In genomic region chr16:14062261-14062660, GRCh38 we compare ENCODE assay signal across 5 cellular contexts.
"Had no signal": no experiment of that assay in that cellular context is flagged by ENCODE, and none has a peak within 500 bp of the region (broad histone marks: within the 10 kb centered on the region; RNA-seq: fewer than 3 reads in every experiment).

No MANE protein-coding gene starts in this region.

- DNase-seq: GM23248, H9, HCEC 1CT, IMR-90 had no signal

- H3K27ac Mint-ChIP-seq: H9 had no signal

- H2AFZ ChIP-seq: GM23248 had no signal

- H3K27ac ChIP-seq: GM23248 had no signal

- H3K4me3 ChIP-seq: GM23248, K562 had no signal

- H3K4me1 Mint-ChIP-seq: H9 had no signal

- H3K4me3 Mint-ChIP-seq: H9 had no signal

- ATAC-seq: K562 had no signal
